In genomic region chr6:117624869-117625481, GRCh38 we compare ENCODE assay signal across 1 cellular context.
TF ChIP-seq lines count a peak whose summit lies in the region.

No MANE protein-coding gene starts in this region.

TF ChIP-seq in HEK293, 187 proteins besides CTCF, POLR2A, EP300 and RAD21 (continued from another document):
- TF ChIP-seq, protein P1, sequence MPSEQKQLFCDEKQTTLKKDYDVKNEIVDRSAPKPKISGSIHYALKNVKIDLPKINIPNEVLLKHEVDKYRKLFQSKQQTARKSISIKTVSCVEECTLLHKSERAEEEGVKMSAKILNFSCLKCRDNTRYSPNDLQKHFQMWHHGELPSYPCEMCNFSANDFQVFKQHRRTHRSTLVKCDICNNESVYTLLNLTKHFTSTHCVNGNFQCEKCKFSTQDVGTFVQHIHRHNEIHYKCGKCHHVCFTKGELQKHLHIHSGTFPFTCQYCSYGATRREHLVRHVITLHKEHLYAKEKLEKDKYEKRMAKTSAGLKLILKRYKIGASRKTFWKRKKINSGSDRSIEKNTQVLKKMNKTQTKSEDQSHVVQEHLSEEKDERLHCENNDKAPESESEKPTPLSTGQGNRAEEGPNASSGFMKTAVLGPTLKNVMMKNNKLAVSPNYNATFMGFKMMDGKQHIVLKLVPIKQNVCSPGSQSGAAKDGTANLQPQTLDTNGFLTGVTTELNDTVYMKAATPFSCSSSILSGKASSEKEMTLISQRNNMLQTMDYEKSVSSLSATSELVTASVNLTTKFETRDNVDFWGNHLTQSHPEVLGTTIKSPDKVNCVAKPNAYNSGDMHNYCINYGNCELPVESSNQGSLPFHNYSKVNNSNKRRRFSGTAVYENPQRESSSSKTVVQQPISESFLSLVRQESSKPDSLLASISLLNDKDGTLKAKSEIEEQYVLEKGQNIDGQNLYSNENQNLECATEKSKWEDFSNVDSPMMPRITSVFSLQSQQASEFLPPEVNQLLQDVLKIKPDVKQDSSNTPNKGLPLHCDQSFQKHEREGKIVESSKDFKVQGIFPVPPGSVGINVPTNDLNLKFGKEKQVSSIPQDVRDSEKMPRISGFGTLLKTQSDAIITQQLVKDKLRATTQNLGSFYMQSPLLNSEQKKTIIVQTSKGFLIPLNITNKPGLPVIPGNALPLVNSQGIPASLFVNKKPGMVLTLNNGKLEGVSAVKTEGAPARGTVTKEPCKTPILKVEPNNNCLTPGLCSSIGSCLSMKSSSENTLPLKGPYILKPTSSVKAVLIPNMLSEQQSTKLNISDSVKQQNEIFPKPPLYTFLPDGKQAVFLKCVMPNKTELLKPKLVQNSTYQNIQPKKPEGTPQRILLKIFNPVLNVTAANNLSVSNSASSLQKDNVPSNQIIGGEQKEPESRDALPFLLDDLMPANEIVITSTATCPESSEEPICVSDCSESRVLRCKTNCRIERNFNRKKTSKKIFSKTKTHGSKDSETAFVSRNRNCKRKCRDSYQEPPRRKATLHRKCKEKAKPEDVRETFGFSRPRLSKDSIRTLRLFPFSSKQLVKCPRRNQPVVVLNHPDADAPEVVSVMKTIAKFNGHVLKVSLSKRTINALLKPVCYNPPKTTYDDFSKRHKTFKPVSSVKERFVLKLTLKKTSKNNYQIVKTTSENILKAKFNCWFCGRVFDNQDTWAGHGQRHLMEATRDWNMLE (tag by site-specific recombination; conservative IDR thresholded peaks at IDR 0.05; ENCODE audit: low read depth), result peak; percentile 55
- TF ChIP-seq, protein P2, sequence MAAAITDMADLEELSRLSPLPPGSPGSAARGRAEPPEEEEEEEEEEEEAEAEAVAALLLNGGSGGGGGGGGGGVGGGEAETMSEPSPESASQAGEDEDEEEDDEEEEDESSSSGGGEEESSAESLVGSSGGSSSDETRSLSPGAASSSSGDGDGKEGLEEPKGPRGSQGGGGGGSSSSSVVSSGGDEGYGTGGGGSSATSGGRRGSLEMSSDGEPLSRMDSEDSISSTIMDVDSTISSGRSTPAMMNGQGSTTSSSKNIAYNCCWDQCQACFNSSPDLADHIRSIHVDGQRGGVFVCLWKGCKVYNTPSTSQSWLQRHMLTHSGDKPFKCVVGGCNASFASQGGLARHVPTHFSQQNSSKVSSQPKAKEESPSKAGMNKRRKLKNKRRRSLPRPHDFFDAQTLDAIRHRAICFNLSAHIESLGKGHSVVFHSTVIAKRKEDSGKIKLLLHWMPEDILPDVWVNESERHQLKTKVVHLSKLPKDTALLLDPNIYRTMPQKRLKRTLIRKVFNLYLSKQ (tag by site-specific recombination; IDR thresholded peaks at IDR 0.05; ENCODE audit: borderline replicate concordance), result no peak
- TF ChIP-seq SP2 (tag by site-specific recombination; IDR thresholded peaks at IDR 0.05), result no peak
- peak; percentile 39; the same call in 1 of the 2 replicates for TF ChIP-seq ZNF112 (tag by site-specific recombination; IDR thresholded peaks at IDR 0.05)
- TF ChIP-seq ZNF404 (tag by site-specific recombination; IDR thresholded peaks at IDR 0.05), result no peak
- no peak for TF ChIP-seq ZNF223 (tag by site-specific recombination; IDR thresholded peaks at IDR 0.05)
- TF ChIP-seq HOXA7 (CRISPR knock-in tag; IDR thresholded peaks at IDR 0.05; ENCODE audit: borderline replicate concordance), result no peak
- no peak for TF ChIP-seq ZNF747 (tag by site-specific recombination; IDR thresholded peaks at IDR 0.05)
- TF ChIP-seq ZSCAN30 (tag by site-specific recombination; IDR thresholded peaks at IDR 0.05), result 0 out of 2 replicates have a peak, but pooled peaks have one; percentile 12
- TF ChIP-seq ZNF280D (tag by site-specific recombination; IDR thresholded peaks at IDR 0.05), result peak; percentile 92
- peak; percentile 63 for TF ChIP-seq ZNF558 (tag by site-specific recombination; IDR thresholded peaks at IDR 0.05)
- TF ChIP-seq ZBTB17 (tag by site-specific recombination; IDR thresholded peaks at IDR 0.05), result no peak
- no peak for TF ChIP-seq ZEB2 (tag by site-specific recombination; IDR thresholded peaks at IDR 0.05)
- TF ChIP-seq FEZF1 (tag by site-specific recombination; IDR thresholded peaks at IDR 0.05), result no peak
- TF ChIP-seq ZSCAN16 (tag by site-specific recombination; IDR thresholded peaks at IDR 0.05), result no peak
- peak; percentile 99 for TF ChIP-seq TRIM28 (IDR thresholded peaks at IDR 0.05; ENCODE audit: borderline replicate concordance, low read length)
- TF ChIP-seq ZNF184 (tag by site-specific recombination; IDR thresholded peaks at IDR 0.05), result 0 out of 2 replicates have a peak, but pooled peaks have one; percentile 28
- no peak for TF ChIP-seq ZNF354C (tag by site-specific recombination; IDR thresholded peaks at IDR 0.05; ENCODE audit: borderline replicate concordance, low read depth)
- peak; percentile 45; the same call in 1 of the 2 replicates for TF ChIP-seq ZNF549 (tag by site-specific recombination; IDR thresholded peaks at IDR 0.05)
TF ChIP-seq in HEK293: peak in this region for 13.
